17 cellular contexts compared by ENCODE assay signal in genomic region chr2:12897181-12897580, GRCh38.
DNase-seq lines count a peak whose midpoint lies in the region; ATAC-seq and TF ChIP-seq lines count a peak whose summit lies in the region.
"Had no signal": no experiment of that assay in that cellular context is flagged by ENCODE, and none has a peak within 500 bp of the region (broad histone marks: within the 10 kb centered on the region; RNA-seq: fewer than 3 reads in every experiment).

No MANE protein-coding gene starts in this region.

- peaks cover 0 to 4% of the 10 kb centered on the region in 2 donors for H3K4me1 ChIP-seq in thyroid gland
- H3K4me1 ChIP-seq: SJCRH30 had no signal

- H3K4me3 Mint-ChIP-seq in activated CD8-positive, alpha-beta T cell treated with anti-CD3 and anti-CD28 coated beads, Interleukin-2, amount 10 ng/mL, durations not matched to agents 7 days and 5 days: no peak overlapping the region
- no peak overlapping the region for H3K4me3 Mint-ChIP-seq in activated CD8-positive, alpha-beta T cell treated with anti-CD3 and anti-CD28 coated beads for 36 hours
- H3K4me3 Mint-ChIP-seq in effector memory CD8-positive, alpha-beta T cell: peak overlapping the region in 1 of 2 donors; percentile 30
- H3K4me3 Mint-ChIP-seq: mesothelial cell of epicardium had no signal

- H3K27ac ChIP-seq in thyroid gland: peak overlapping the region in 2 of 3 donors; percentile 1 to 40
- H3K27ac ChIP-seq: SJCRH30 had no signal

- peaks cover 2% of the 10 kb centered on the region for H3K27me3 Mint-ChIP-seq in activated CD8-positive, alpha-beta T cell treated with anti-CD3 and anti-CD28 coated beads, Interleukin-2, amount 10 ng/mL, durations not matched to agents 7 days and 5 days (ENCODE audit: low read depth)
- H3K27me3 Mint-ChIP-seq in activated CD8-positive, alpha-beta T cell treated with anti-CD3 and anti-CD28 coated beads for 36 hours: no peaks in the 10 kb centered on the region
- no peaks in the 10 kb centered on the region for H3K27me3 Mint-ChIP-seq in effector memory CD8-positive, alpha-beta T cell

- H3K27me3 ChIP-seq in thyroid gland: no peaks in the 10 kb centered on the region
- H3K27me3 ChIP-seq: SJCRH30 had no signal

- intact Hi-C loops in activated CD8-positive, alpha-beta T cell treated with anti-CD3 and anti-CD28 coated beads for 36 hours (cut with micrococcal nuclease): no loop called here
- intact Hi-C loops in thyroid gland (cut with DNase I): no loop called here

- no peaks in the 10 kb centered on the region for H3K36me3 ChIP-seq in thyroid gland
- H3K36me3 ChIP-seq: SJCRH30 had no signal

- POLR2A ChIA-PET in activated CD8-positive, alpha-beta T cell treated with anti-CD3 and anti-CD28 coated beads, Interleukin-2, amount 10 ng/mL, durations not matched to agents 7 days and 5 days (lab: Charles Lee): no interaction called here
- POLR2A ChIA-PET in activated CD8-positive, alpha-beta T cell treated with anti-CD3 and anti-CD28 coated beads for 36 hours (lab: Charles Lee): no interaction called here

- peak; percentile 38 for DNase-seq in activated CD8-positive, alpha-beta T cell treated with anti-CD3 and anti-CD28 coated beads, Interleukin-2, amount 10 ng/mL, durations not matched to agents 7 days and 5 days
- no peak for DNase-seq in activated CD8-positive, alpha-beta T cell treated with anti-CD3 and anti-CD28 coated beads for 36 hours
- DNase-seq in NOMO-1 (lab: John Stamatoyannopoulos, UW; ENCODE audit: unreplicated experiment in 2 of 2) (peak; percentile 56 to 80), thyroid gland (no peak)
- DNase-seq in effector memory CD8-positive, alpha-beta T cell: peak in 2 of 3 experiments; percentile 1
- DNase-seq: cortex of kidney, EL, erythroblast, NCI-H1105 treated with DMSO at 0.1 percent for 48 hours, nucleus accumbens, SJCRH30 had no signal

- no peaks in the 10 kb centered on the region for H3K9me3 ChIP-seq in thyroid gland

- TF ChIP-seq CTCF in activated CD8-positive, alpha-beta T cell treated with anti-CD3 and anti-CD28 coated beads for 36 hours (IDR thresholded peaks at IDR 0.05): no peak
- TF ChIP-seq CTCF in thyroid gland (IDR thresholded peaks at IDR 0.05): no peak

- H3K9me3 Mint-ChIP-seq in activated CD8-positive, alpha-beta T cell treated with anti-CD3 and anti-CD28 coated beads, Interleukin-2, amount 10 ng/mL, durations not matched to agents 7 days and 5 days (ENCODE audit: insufficient read depth): no peaks in the 10 kb centered on the region
- H3K9me3 Mint-ChIP-seq in activated CD8-positive, alpha-beta T cell treated with anti-CD3 and anti-CD28 coated beads for 36 hours: peaks cover 16% of the 10 kb centered on the region
- H3K9me3 Mint-ChIP-seq in effector memory CD8-positive, alpha-beta T cell: peaks cover 3 to 17% of the 10 kb centered on the region in 2 donors

- peaks cover 19% of the 10 kb centered on the region for H3K4me1 Mint-ChIP-seq in activated CD8-positive, alpha-beta T cell treated with anti-CD3 and anti-CD28 coated beads, Interleukin-2, amount 10 ng/mL, durations not matched to agents 7 days and 5 days (ENCODE audit: low read depth)
- peaks cover 19% of the 10 kb centered on the region for H3K4me1 Mint-ChIP-seq in activated CD8-positive, alpha-beta T cell treated with anti-CD3 and anti-CD28 coated beads for 36 hours (ENCODE audit: low read depth)
- peaks cover 9 to 12% of the 10 kb centered on the region in 2 donors for H3K4me1 Mint-ChIP-seq in effector memory CD8-positive, alpha-beta T cell (ENCODE audit: low read depth in 2 of 2)

- no peak overlapping the region for H3K4me3 ChIP-seq in thyroid gland (replicated peaks in 1 of 3)
- H3K4me3 ChIP-seq: SJCRH30 had no signal

- peaks cover 4% of the 10 kb centered on the region for H3K36me3 Mint-ChIP-seq in activated CD8-positive, alpha-beta T cell treated with anti-CD3 and anti-CD28 coated beads, Interleukin-2, amount 10 ng/mL, durations not matched to agents 7 days and 5 days (ENCODE audit: low read depth)
- no peaks in the 10 kb centered on the region for H3K36me3 Mint-ChIP-seq in activated CD8-positive, alpha-beta T cell treated with anti-CD3 and anti-CD28 coated beads for 36 hours (ENCODE audit: low read depth)
- no peaks in the 10 kb centered on the region for H3K36me3 Mint-ChIP-seq in effector memory CD8-positive, alpha-beta T cell (ENCODE audit: insufficient read depth)
- H3K36me3 Mint-ChIP-seq: mesothelial cell of epicardium had no signal

- 53 to 68% methylated on average over 1 of the region's 1 CpG for WGBS in thyroid gland, 2 donors

- peak overlapping the region; percentile 60 for H3K27ac Mint-ChIP-seq in activated CD8-positive, alpha-beta T cell treated with anti-CD3 and anti-CD28 coated beads, Interleukin-2, amount 10 ng/mL, durations not matched to agents 7 days and 5 days
- H3K27ac Mint-ChIP-seq in activated CD8-positive, alpha-beta T cell treated with anti-CD3 and anti-CD28 coated beads for 36 hours: no peak overlapping the region
- peak overlapping the region; percentile 61 to 77 for H3K27ac Mint-ChIP-seq in effector memory CD8-positive, alpha-beta T cell
- H3K27ac Mint-ChIP-seq: mesothelial cell of epicardium had no signal

- no peak for ATAC-seq in activated CD8-positive, alpha-beta T cell treated with anti-CD3 and anti-CD28 coated beads, Interleukin-2, amount 10 ng/mL, durations not matched to agents 7 days and 5 days
- ATAC-seq in activated CD8-positive, alpha-beta T cell treated with anti-CD3 and anti-CD28 coated beads for 36 hours: no peak
- peak; percentile 51 for ATAC-seq in effector memory CD8-positive, alpha-beta T cell (replicated peaks)
- ATAC-seq in GM21619 (IDR thresholded peaks at IDR 0.05; ENCODE audit: unreplicated experiment) (no peak), HG03565 (IDR thresholded peaks at IDR 0.05; ENCODE audit: unreplicated experiment) (no peak), GM21786 (IDR thresholded peaks at IDR 0.05; ENCODE audit: unreplicated experiment) (no peak)
- ATAC-seq: HCT116, HepG2 had no signal

- TF ChIP-seq POLR2A in thyroid gland (IDR thresholded peaks at IDR 0.05): no peak

- CTCF ChIA-PET in activated CD8-positive, alpha-beta T cell treated with anti-CD3 and anti-CD28 coated beads, Interleukin-2, amount 10 ng/mL, durations not matched to agents 7 days and 5 days (lab: Charles Lee): interaction anchor here (1.2 to 2.1 kb wide), 5 partner anchors 22 to 110 kb away, joined by 3 to 8 read pairs (median 3); no protein-coding TSS in a partner anchor
- CTCF ChIA-PET in activated CD8-positive, alpha-beta T cell treated with anti-CD3 and anti-CD28 coated beads for 36 hours (lab: Charles Lee): interaction anchor here (2.9 to 3.7 kb wide), 2 partner anchors 33 to 110 kb away, joined by 13 to 19 read pairs; no protein-coding TSS in a partner anchor

Comparison
In these comparisons a context has a peak if more than half of its experiments do, and no peak if none do; other contexts are left out.
1. DNase-seq: peak in activated CD8-positive, alpha-beta T cell treated with anti-CD3 and anti-CD28 coated beads, Interleukin-2, amount 10 ng/mL, durations not matched to agents 7 days and 5 days (single experiment), NOMO-1 (2 of 2) and effector memory CD8-positive, alpha-beta T cell (2 of 3); none in activated CD8-positive, alpha-beta T cell treated with anti-CD3 and anti-CD28 coated beads for 36 hours (single experiment) and thyroid gland (0 of 2).